21 cellular contexts compared by ENCODE assay signal in genomic region chr6:141203902-141204575, GRCh38.
A peak's percentile ranks its signal among the peaks of the same experiment; 100 is the strongest.
DNase-seq lines count a peak whose midpoint lies in the region; ATAC-seq, FAIRE-seq and TF ChIP-seq lines count a peak whose summit lies in the region.
"Had no signal": no experiment of that assay in that cellular context is flagged by ENCODE, and none has a peak within 500 bp of the region (broad histone marks: within the 10 kb centered on the region; RNA-seq: fewer than 3 reads in every experiment).

No MANE protein-coding gene starts in this region.

- TF ChIP-seq POLR2A in A549 (IDR thresholded peaks at IDR 0.05; ENCODE audit: low read length), result no peak
- no peak for TF ChIP-seq POLR2A in gastroesophageal sphincter (IDR thresholded peaks at IDR 0.05)
- no peak for TF ChIP-seq POLR2A in GM12891 (IDR thresholded peaks at IDR 0.05; ENCODE audit: low read depth, low read length)

- no peak overlapping the region for H3K9ac ChIP-seq in endodermal cell (ENCODE audit: extremely low read depth, low read length, poor library complexity, severe bottlenecking)

- TF ChIP-seq CTCF in A549 (IDR thresholded peaks at IDR 0.05), result no peak
- TF ChIP-seq CTCF in gastroesophageal sphincter (IDR thresholded peaks at IDR 0.05), result no peak
- no peak for TF ChIP-seq CTCF in endodermal cell (conservative IDR thresholded peaks at IDR 0.05)

- H3K36me3 ChIP-seq in gastroesophageal sphincter, result no peaks in the 10 kb centered on the region
- no peaks in the 10 kb centered on the region for H3K36me3 ChIP-seq in endodermal cell (ENCODE audit: control insufficient read depth, insufficient read depth, low read length)
- H3K36me3 ChIP-seq: MG63, sigmoid colon had no signal

- no peak overlapping the region for H3K27ac ChIP-seq in A549
- no peak overlapping the region for H3K27ac ChIP-seq in gastroesophageal sphincter
- H3K27ac ChIP-seq in endodermal cell (ENCODE audit: low read depth, low read length), result no peak overlapping the region
- H3K27ac ChIP-seq: sigmoid colon, VCaP had no signal

- H3K4me3 ChIP-seq in A549, result no peak overlapping the region
- no peak overlapping the region for H3K4me3 ChIP-seq in gastroesophageal sphincter
- H3K4me3 ChIP-seq in endodermal cell (ENCODE audit: low read length), result no peak overlapping the region
- H3K4me3 ChIP-seq: MG63, sigmoid colon had no signal

- no peak for TF ChIP-seq EP300 in A549 (IDR thresholded peaks at IDR 0.05)
- peak; percentile 39 for TF ChIP-seq EP300 in gastroesophageal sphincter (IDR thresholded peaks at IDR 0.05)

- ATAC-seq in A549 (no peak), gastroesophageal sphincter (no peak)
- ATAC-seq: activated naive CD8-positive, alpha-beta T cell treated with anti-CD3 and anti-CD28 coated beads, Interleukin-2, amount 50 U/mL, for 24 hours had no signal

- no peaks in the 10 kb centered on the region for H3K27me3 Mint-ChIP-seq in endodermal cell (ENCODE audit: insufficient read depth)
- H3K27me3 Mint-ChIP-seq: activated CD4-positive, alpha-beta memory T cell treated with anti-CD3 and anti-CD28 coated beads for 36 hours; activated naive CD8-positive, alpha-beta T cell treated with anti-CD3 and anti-CD28 coated beads, Interleukin-2, amount 50 U/mL, for 24 hours had no signal

- no peak overlapping the region for H3K4me2 ChIP-seq in A549

- CTCF ChIA-PET in A549 (lab: Yijun Ruan, JAX), result no interaction called here

- FAIRE-seq in A549 (lab: Jason Lieb, UNC) (no peak), GM12891 (lab: Jason Lieb, UNC) (no peak)

- peaks cover 13% of the 10 kb centered on the region for H3K9me3 Mint-ChIP-seq in endodermal cell
- H3K9me3 Mint-ChIP-seq: activated CD4-positive, alpha-beta memory T cell treated with anti-CD3 and anti-CD28 coated beads for 36 hours had no signal

- no peak overlapping the region for H3K4me3 Mint-ChIP-seq in endodermal cell
- H3K4me3 Mint-ChIP-seq: activated CD4-positive, alpha-beta memory T cell treated with anti-CD3 and anti-CD28 coated beads for 36 hours; activated naive CD8-positive, alpha-beta T cell treated with anti-CD3 and anti-CD28 coated beads, Interleukin-2, amount 50 U/mL, for 24 hours had no signal

- no peaks in the 10 kb centered on the region for H3K27me3 ChIP-seq in gastroesophageal sphincter
- H3K27me3 ChIP-seq in endodermal cell (ENCODE audit: control insufficient read depth, insufficient read depth, low read length, poor library complexity, severe bottlenecking), result no peaks in the 10 kb centered on the region
- H3K27me3 ChIP-seq: MG63, sigmoid colon had no signal

- H3K36me3 Mint-ChIP-seq in endodermal cell (ENCODE audit: low read depth), result no peaks in the 10 kb centered on the region
- H3K36me3 Mint-ChIP-seq: activated CD4-positive, alpha-beta memory T cell treated with anti-CD3 and anti-CD28 coated beads for 36 hours had no signal

- no peaks in the 10 kb centered on the region for H3K4me1 Mint-ChIP-seq in endodermal cell
- H3K4me1 Mint-ChIP-seq: activated naive CD8-positive, alpha-beta T cell treated with anti-CD3 and anti-CD28 coated beads, Interleukin-2, amount 50 U/mL, for 24 hours had no signal

- POLR2A ChIA-PET in A549 (lab: Yijun Ruan, JAX), result no interaction called here

- H3K27ac Mint-ChIP-seq in endodermal cell, result no peak overlapping the region
- H3K27ac Mint-ChIP-seq: activated CD4-positive, alpha-beta memory T cell treated with anti-CD3 and anti-CD28 coated beads for 36 hours; activated naive CD8-positive, alpha-beta T cell treated with anti-CD3 and anti-CD28 coated beads, Interleukin-2, amount 50 U/mL, for 24 hours had no signal

- WGBS in A549 (ENCODE audit: missing lambda C conversion rate), result 70% methylated on average over 4 of the region's 4 CpGs
- WGBS in gastroesophageal sphincter (ENCODE audit: low coverage in 1 of 2), 2 donors, result 75 to 84% methylated on average over 3 to 4 of the region's 4 CpGs
- WGBS in endodermal cell (ENCODE audit: insufficient coverage in 1 of 2, insufficient read length in 1 of 2), 2 experiments, result 92 to 100% methylated on average over 1 to 4 of the region's 4 CpGs

- no peaks in the 10 kb centered on the region for H3K4me1 ChIP-seq in A549
- peaks cover 2 to 7% (median 2%) of the 10 kb centered on the region in 3 donors for H3K4me1 ChIP-seq in gastroesophageal sphincter
- no peaks in the 10 kb centered on the region for H3K4me1 ChIP-seq in endodermal cell (ENCODE audit: control insufficient read depth, insufficient read depth, low read length)
- H3K4me1 ChIP-seq: sigmoid colon had no signal

- DNase-seq in A549 (ENCODE audit: low read depth in 1 of 2, low spot score in 1 of 2) (no peak), H4 (ENCODE audit: low spot score) (peak; percentile 63), astrocyte of the hippocampus (ENCODE audit: low read depth, low spot score) (peak; percentile 5), GM12891 (ENCODE audit: insufficient read length, low spot score) (no peak), head of caudate nucleus (no peak), endodermal cell (no peak), NCI-H446 treated with DMSO at 0.1 percent for 48 hours (lab: John Stamatoyannopoulos, UW) (no peak)
- DNase-seq: activated CD4-positive, alpha-beta memory T cell treated with anti-CD3 and anti-CD28 coated beads for 36 hours; activated naive CD8-positive, alpha-beta T cell treated with anti-CD3 and anti-CD28 coated beads, Interleukin-2, amount 50 U/mL, for 24 hours; activated T-cell treated with anti-CD3 and anti-CD28 coated beads, Interleukin-2, amount 50 U/mL, for 48 hours; COR-L47; GF-D8; MG63; NCI-H2029 treated with DMSO at 0.1 percent for 48 hours; NCI-H748 treated with DMSO at 0.1 percent for 48 hours; nucleus accumbens; sigmoid colon; stimulated activated CD4-positive, alpha-beta T cell treated with anti-CD3 and anti-CD28 coated beads, Interleukin-4, amount 100 ng/mL, for 4 hours; trophoblast cell had no signal

- intact Hi-C loops in head of caudate nucleus (cut with DNase I), result no loop called here

- H3K9me3 ChIP-seq in A549 (no peaks in the 10 kb centered on the region), gastroesophageal sphincter (no peaks in the 10 kb centered on the region), endodermal cell (ENCODE audit: control insufficient read depth, low read length) (no peaks in the 10 kb centered on the region)
- H3K9me3 ChIP-seq: sigmoid colon had no signal

- TF ChIP-seq RAD21 in A549 (conservative IDR thresholded peaks at IDR 0.05 in 1 of 2, IDR thresholded peaks at IDR 0.05 in 1 of 2), result no peak

TF ChIP-seq in A549, 52 proteins besides CTCF, POLR2A, EP300 and RAD21:
- TF ChIP-seq HOXA7 (CRISPR knock-in tag; IDR thresholded peaks at IDR 0.05) (no peak), KDM1A (IDR thresholded peaks at IDR 0.05; ENCODE audit: low read depth) (no peak), RCOR1 (IDR thresholded peaks at IDR 0.05; ENCODE audit: low read depth, low read length) (no peak), CBX2 (IDR thresholded peaks at IDR 0.05; ENCODE audit: borderline replicate concordance, low read depth) (no peak), MAFK (IDR thresholded peaks at IDR 0.05; ENCODE audit: partially characterized antibody) (peak; percentile 63), CBX8 (IDR thresholded peaks at IDR 0.05) (no peak)

TF ChIP-seq in GM12891, 5 proteins besides CTCF, POLR2A, EP300 and RAD21:
- no peak for TF ChIP-seq SPI1 (IDR thresholded peaks at IDR 0.05; ENCODE audit: low read depth, low read length)
- TF ChIP-seq POLR2AphosphoS5 (IDR thresholded peaks at IDR 0.05; ENCODE audit: low read depth, low read length), result no peak
TF ChIP-seq in GM12891: peak in this region for 0.

Comparison
In these comparisons a context has a peak if more than half of its experiments do, and no peak if none do; other contexts are left out.
1. DNase-seq: peak in H4 (single experiment) and astrocyte of the hippocampus (single experiment); none in A549 (0 of 2), GM12891 (single experiment), head of caudate nucleus (0 of 42), endodermal cell (single experiment) and NCI-H446 treated with DMSO at 0.1 percent for 48 hours (single experiment).